Comparison of ENCODE assay signal across 38 cellular contexts in genomic region chr1:2363847-2364513, GRCh38.
"Had no signal": no experiment of that assay in that cellular context is flagged by ENCODE, and none has a peak within 500 bp of the region (broad histone marks: within the 10 kb centered on the region; RNA-seq: fewer than 3 reads in every experiment).

No MANE protein-coding gene starts in this region.

- H3K9me3 Mint-ChIP-seq: activated T-helper 1 cell treated with anti-CD3 and anti-CD28 coated beads, Interleukin-12 subunit alpha, Interleukin-12 subunit beta, Interleukin-2, Interleukin-4 antibody, amounts not matched to agents 30 ng/mL and 10 ng/mL and 1 ng/mL, durations not matched to agents 14 hours and 24 hours and 36 hours had no signal

- H3K27ac Mint-ChIP-seq: activated naive CD4-positive, alpha-beta T cell treated with anti-CD3 and anti-CD28 coated beads for 36 hours; activated naive CD4-positive, alpha-beta T cell treated with anti-CD3 and anti-CD28 coated beads, Interleukin-2, amount 10 ng/mL, durations not matched to agents 7 days and 5 days; activated naive CD4-positive, alpha-beta T cell treated with anti-CD3 and anti-CD28 coated beads, Interleukin-2, amount 50 U/mL, for 72 hours; activated naive CD8-positive, alpha-beta T cell; activated naive CD8-positive, alpha-beta T cell treated with anti-CD3 and anti-CD28 coated beads for 36 hours; activated naive CD8-positive, alpha-beta T cell treated with anti-CD3 and anti-CD28 coated beads, Interleukin-2, amount 10 ng/mL, durations not matched to agents 7 days and 5 days; activated naive CD8-positive, alpha-beta T cell treated with anti-CD3 and anti-CD28 coated beads, Interleukin-2, amount 50 U/mL, for 24 hours; activated T-cell treated with anti-CD3 and anti-CD28 coated beads, Interleukin-2, amount 50 U/mL, for 24 hours; activated T-cell treated with anti-CD3 and anti-CD28 coated beads, Interleukin-2, amount 50 U/mL, for 72 hours; activated T-helper 1 cell treated with anti-CD3 and anti-CD28 coated beads, Interleukin-12 subunit alpha, Interleukin-12 subunit beta, Interleukin-2, Interleukin-4 antibody, amounts not matched to agents 30 ng/mL and 10 ng/mL and 1 ng/mL, durations not matched to agents 14 hours and 24 hours and 36 hours; activated T-helper 17 cell treated with anti-CD3 and anti-CD28 coated beads, Interleukin-2, amount 50 U/mL, for 72 hours; activated T-helper 2 cell treated with anti-CD3 and anti-CD28 coated beads, Interferon-gamma antibody, Interleukin-2, Interleukin-4, amounts not matched to agents 10 μg/mL and 5 μg/mL and 100 μg/mL, durations not matched to agents 14 hours and 24 hours and 36 hours; brain had no signal

- FAIRE-seq: astrocyte, bronchial epithelial cell had no signal

- DNase-seq: activated effector memory CD4-positive, alpha-beta T cell treated with anti-CD3 and anti-CD28 coated beads, Interleukin-2, amount 50 U/mL, for 16 hours; activated effector memory CD4-positive, alpha-beta T cell treated with Interleukin-2 at 50 U/mL for 16 hours; activated gamma-delta T cell; activated gamma-delta T cell treated with Interleukin-2 at 50 U/mL for 16 hours; activated naive CD4-positive, alpha-beta T cell; activated naive CD4-positive, alpha-beta T cell treated with anti-CD3 and anti-CD28 coated beads for 36 hours; activated naive CD4-positive, alpha-beta T cell treated with anti-CD3 and anti-CD28 coated beads, Interleukin-2, amount 10 ng/mL, durations not matched to agents 7 days and 5 days; activated naive CD4-positive, alpha-beta T cell treated with Interleukin-2 at 50 U/mL for 16 hours; activated naive CD8-positive, alpha-beta T cell treated with anti-CD3 and anti-CD28 coated beads for 36 hours; activated naive CD8-positive, alpha-beta T cell treated with anti-CD3 and anti-CD28 coated beads, Interleukin-2, amount 10 ng/mL, durations not matched to agents 7 days and 5 days; activated naive CD8-positive, alpha-beta T cell treated with anti-CD3 and anti-CD28 coated beads, Interleukin-2, amount 50 U/mL, for 24 hours; activated T-cell treated with anti-CD3 and anti-CD28 coated beads, Interleukin-2, amount 50 U/mL, for 1 hour; activated T-cell treated with anti-CD3 and anti-CD28 coated beads, Interleukin-2, amount 50 U/mL, for 24 hours; activated T-cell treated with anti-CD3 and anti-CD28 coated beads, Interleukin-2, amount 50 U/mL, for 4 hours; activated T-cell treated with anti-CD3 and anti-CD28 coated beads, Interleukin-2, amount 50 U/mL, for 48 hours; activated T-cell treated with anti-CD3 and anti-CD28 coated beads, Interleukin-2, amount 50 U/mL, for 72 hours; adrenal gland; amniotic stem cell; amygdala; anterior cingulate cortex; aorta; body of pancreas; brain microvascular endothelial cell; caudate nucleus; central memory CD4-positive, alpha-beta T cell; cerebellar nuclear complex had no signal

- H3K36me3 Mint-ChIP-seq: activated naive CD4-positive, alpha-beta T cell treated with anti-CD3 and anti-CD28 coated beads, Interleukin-2, amount 10 ng/mL, durations not matched to agents 7 days and 5 days; activated naive CD4-positive, alpha-beta T cell treated with anti-CD3 and anti-CD28 coated beads, Interleukin-2, amount 50 U/mL, for 72 hours; activated naive CD8-positive, alpha-beta T cell treated with anti-CD3 and anti-CD28 coated beads, Interleukin-2, amount 10 ng/mL, durations not matched to agents 7 days and 5 days had no signal

- H3K36me3 ChIP-seq: adrenal gland, ascending aorta, brain microvascular endothelial cell, breast epithelium, cardiac muscle cell had no signal

- H3K4me3 Mint-ChIP-seq: activated naive CD4-positive, alpha-beta T cell treated with anti-CD3 and anti-CD28 coated beads for 36 hours; activated naive CD4-positive, alpha-beta T cell treated with anti-CD3 and anti-CD28 coated beads, Interleukin-2, amount 10 ng/mL, durations not matched to agents 7 days and 5 days; activated naive CD8-positive, alpha-beta T cell; activated naive CD8-positive, alpha-beta T cell treated with anti-CD3 and anti-CD28 coated beads for 36 hours; activated naive CD8-positive, alpha-beta T cell treated with anti-CD3 and anti-CD28 coated beads, Interleukin-2, amount 10 ng/mL, durations not matched to agents 7 days and 5 days; activated naive CD8-positive, alpha-beta T cell treated with anti-CD3 and anti-CD28 coated beads, Interleukin-2, amount 50 U/mL, for 24 hours; activated T-cell treated with anti-CD3 and anti-CD28 coated beads, Interleukin-2, amount 50 U/mL, for 24 hours; activated T-cell treated with anti-CD3 and anti-CD28 coated beads, Interleukin-2, amount 50 U/mL, for 4 hours; activated T-cell treated with anti-CD3 and anti-CD28 coated beads, Interleukin-2, amount 50 U/mL, for 72 hours; activated T-helper 1 cell treated with anti-CD3 and anti-CD28 coated beads, Interleukin-12 subunit alpha, Interleukin-12 subunit beta, Interleukin-2, Interleukin-4 antibody, amounts not matched to agents 30 ng/mL and 10 ng/mL and 1 ng/mL, durations not matched to agents 14 hours and 24 hours and 36 hours; activated T-helper 17 cell treated with anti-CD3 and anti-CD28 coated beads, Interleukin-2, amount 50 U/mL, for 72 hours; brain; central memory CD8-positive, alpha-beta T cell had no signal

- H3K4me1 Mint-ChIP-seq: activated naive CD4-positive, alpha-beta T cell treated with anti-CD3 and anti-CD28 coated beads, Interleukin-2, amount 10 ng/mL, durations not matched to agents 7 days and 5 days; activated naive CD8-positive, alpha-beta T cell treated with anti-CD3 and anti-CD28 coated beads, Interleukin-2, amount 10 ng/mL, durations not matched to agents 7 days and 5 days; activated naive CD8-positive, alpha-beta T cell treated with anti-CD3 and anti-CD28 coated beads, Interleukin-2, amount 50 U/mL, for 24 hours; activated T-helper 17 cell treated with anti-CD3 and anti-CD28 coated beads, Interleukin-2, amount 50 U/mL, for 72 hours; brain; central memory CD8-positive, alpha-beta T cell had no signal

- H3K4me3 ChIP-seq: adrenal gland, ascending aorta, body of pancreas, breast epithelium, cardiac muscle cell had no signal

- ATAC-seq: activated naive CD4-positive, alpha-beta T cell treated with anti-CD3 and anti-CD28 coated beads, Interleukin-2, amount 50 U/mL, for 72 hours; activated naive CD8-positive, alpha-beta T cell treated with anti-CD3 and anti-CD28 coated beads, Interleukin-2, amount 50 U/mL, for 24 hours; activated T-cell treated with anti-CD3 and anti-CD28 coated beads, Interleukin-2, amount 50 U/mL, for 4 hours; activated T-cell treated with anti-CD3 and anti-CD28 coated beads, Interleukin-2, amount 50 U/mL, for 72 hours; activated T-helper 17 cell treated with anti-CD3 and anti-CD28 coated beads, Interleukin-2, amount 50 U/mL, for 72 hours; body of pancreas had no signal

- H3K4me1 ChIP-seq: adrenal gland, body of pancreas, breast epithelium had no signal

- H3K27me3 ChIP-seq: adrenal gland, ascending aorta, body of pancreas, brain microvascular endothelial cell, breast epithelium, cardiac muscle cell had no signal

- H3K27me3 Mint-ChIP-seq: activated naive CD8-positive, alpha-beta T cell; activated naive CD8-positive, alpha-beta T cell treated with anti-CD3 and anti-CD28 coated beads for 36 hours; activated naive CD8-positive, alpha-beta T cell treated with anti-CD3 and anti-CD28 coated beads, Interleukin-2, amount 50 U/mL, for 24 hours; activated T-cell treated with anti-CD3 and anti-CD28 coated beads, Interleukin-2, amount 50 U/mL, for 24 hours; activated T-helper 17 cell treated with anti-CD3 and anti-CD28 coated beads, Interleukin-2, amount 50 U/mL, for 72 hours; brain; central memory CD8-positive, alpha-beta T cell had no signal

- H3K27ac ChIP-seq: adrenal gland, ascending aorta, body of pancreas, brain microvascular endothelial cell, breast epithelium, cardiac muscle cell had no signal

- H3K9me3 ChIP-seq: adrenal gland, body of pancreas had no signal
